8 cellular contexts compared by ENCODE assay signal in the genomic region with DNA sequence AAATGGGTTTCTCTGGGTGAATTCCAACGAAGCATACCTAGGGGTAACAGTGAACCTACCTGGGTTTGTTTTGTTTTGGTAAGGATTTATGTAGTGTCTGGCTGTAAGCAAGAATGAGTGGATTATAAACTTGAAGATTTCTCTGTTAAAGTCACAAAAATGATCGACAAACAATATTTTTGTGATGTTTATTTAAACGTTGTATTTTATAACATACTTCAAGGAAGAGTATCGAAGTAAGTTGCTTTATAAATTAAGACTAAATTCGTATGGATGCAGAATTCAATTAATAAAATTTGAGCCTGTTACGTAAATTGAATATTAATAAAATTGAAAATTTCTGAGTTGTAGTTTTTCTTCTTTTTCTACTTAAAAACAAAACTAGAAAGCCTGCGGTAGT. TPM values are rescaled to one million over a fixed set of nuclear protein-coding genes. Genes with fewer than 3 reads are reported as not detected.
DNase-seq lines count a peak whose midpoint lies in the region; ATAC-seq and TF ChIP-seq lines count a peak whose summit lies in the region.

No MANE protein-coding gene starts in this region.

- intact Hi-C loops in sigmoid colon (cut with DNase I): loop anchor here (5.0 to 10.0 kb wide), 2 partner anchors 110 to 192 kb away; a partner anchor contains a TSS

- CTCF ChIA-PET in T-cell (lab: Charles Lee): no interaction called here

- peak overlapping the region; percentile 74 to 82 (median 81) for H3K4me3 Mint-ChIP-seq in T-cell

- no peaks in the 10 kb centered on the region for H3K9me3 Mint-ChIP-seq in T-cell

- peaks cover 0 to 16% (median 9%) of the 10 kb centered on the region in 3 donors for H3K4me1 Mint-ChIP-seq in T-cell

- no peaks in the 10 kb centered on the region for H3K9me3 ChIP-seq in sigmoid colon

- H3K27me3 ChIP-seq in sigmoid colon: no peaks in the 10 kb centered on the region

- peaks cover 0 to 11% (median 9%) of the 10 kb centered on the region in 4 donors for H3K4me1 ChIP-seq in sigmoid colon

- TF ChIP-seq POLR2A in sigmoid colon (IDR thresholded peaks at IDR 0.05): no peak

- H3K27me3 Mint-ChIP-seq in T-cell: peaks cover 13 to 19% of the 10 kb centered on the region in 2 donors

- DNase-seq in GM12865 (ENCODE audit: low read depth): no peak
- no peak for DNase-seq in T-cell
- no peak for DNase-seq in fibroblast of pulmonary artery (ENCODE audit: low read depth)
- no peak for DNase-seq in sigmoid colon
- DNase-seq in iPS-NIHi7 (ENCODE audit: extremely low spot score): no peak
- DNase-seq in cerebellar nuclear complex (lab: John Stamatoyannopoulos, UW): no peak
- DNase-seq in stimulated activated CD4-positive, alpha-beta T cell treated with anti-CD3 and anti-CD28 coated beads, Interleukin-4, amount 100 ng/mL, for 24 hours: no peak

- TF ChIP-seq EP300 in sigmoid colon (IDR thresholded peaks at IDR 0.05): no peak

- H3K27ac Mint-ChIP-seq in T-cell: no peak overlapping the region

- peak overlapping the region in 2 of 4 donors; percentile 62 to 63 for H3K27ac ChIP-seq in sigmoid colon

- no peaks in the 10 kb centered on the region for H3K36me3 Mint-ChIP-seq in T-cell

- H3K36me3 ChIP-seq in sigmoid colon: no peaks in the 10 kb centered on the region

- 52 to 82% methylated on average over 7 of the region's 7 CpGs for WGBS in sigmoid colon, 2 donors

- POLR2A ChIA-PET in T-cell (lab: Charles Lee): no interaction called here

- peak overlapping the region; percentile 51 for H3K4me3 ChIP-seq in GM12865 (ENCODE audit: low read depth, low read length)
- peak overlapping the region; percentile 62 for H3K4me3 ChIP-seq in fibroblast of pulmonary artery (replicated peaks; ENCODE audit: low read depth, low read length)
- peak overlapping the region in 3 of 4 donors; percentile 60 to 82 (median 77) for H3K4me3 ChIP-seq in sigmoid colon

- no peak for TF ChIP-seq CTCF in GM12865 (IDR thresholded peaks at IDR 0.05; ENCODE audit: insufficient read depth, low read depth, low read length, missing control alignments)
- TF ChIP-seq CTCF in fibroblast of pulmonary artery (IDR thresholded peaks at IDR 0.05; ENCODE audit: low read length, missing control alignments): no peak
- no peak for TF ChIP-seq CTCF in sigmoid colon (IDR thresholded peaks at IDR 0.05)

- ATAC-seq in T-cell (replicated peaks in 1 of 4): no peak
- no peak for ATAC-seq in HG02938 (IDR thresholded peaks at IDR 0.05; ENCODE audit: unreplicated experiment)

RNA-seq across cellular contexts. Expression of a gene that starts 1.0 kb away (rescaled TPM):
- total RNA-seq in T-cell: 1 to 10 TPM; 4.4 to 7.2 (median 5.4) TPM
- total RNA-seq in sigmoid colon: 1 to 10 TPM; 1.1 to 1.4 (median 1.3) TPM
- polyA plus RNA-seq in sigmoid colon: 1 to 10 TPM; 3.9 to 8.0 (median 4.2) TPM
